1 cellular context compared by ENCODE assay signal in genomic region chr19:42421101-42421500, GRCh38.
TF ChIP-seq lines count a peak whose summit lies in the region.

No MANE protein-coding gene starts in this region.

TF ChIP-seq in H1, 55 proteins besides CTCF, POLR2A, EP300 and RAD21:
- TF ChIP-seq CBX8 (IDR thresholded peaks at IDR 0.05; ENCODE audit: borderline replicate concordance, low read depth, low read length) (no peak), GTF2F1 (IDR thresholded peaks at IDR 0.05; ENCODE audit: borderline replicate concordance, low read depth, low read length) (no peak), E2F6 (IDR thresholded peaks at IDR 0.05) (no peak), RXRA (IDR thresholded peaks at IDR 0.05; ENCODE audit: insufficient read depth, low read depth, low read length) (no peak), ASH2L (IDR thresholded peaks at IDR 0.05; ENCODE audit: low read length) (no peak), HDAC6 (IDR thresholded peaks at IDR 0.05; ENCODE audit: low read depth, low read length) (no peak), USF2 (IDR thresholded peaks at IDR 0.05; ENCODE audit: low read length) (no peak), TAF1 (IDR thresholded peaks at IDR 0.05; ENCODE audit: low read depth, low read length) (no peak), CHD2 (IDR thresholded peaks at IDR 0.05; ENCODE audit: low read length) (no peak), KDM1A (IDR thresholded peaks at IDR 0.05; ENCODE audit: borderline replicate concordance, low read length) (no peak), ATF2 (IDR thresholded peaks at IDR 0.05; ENCODE audit: low read length) (no peak)
